In the genomic region with DNA sequence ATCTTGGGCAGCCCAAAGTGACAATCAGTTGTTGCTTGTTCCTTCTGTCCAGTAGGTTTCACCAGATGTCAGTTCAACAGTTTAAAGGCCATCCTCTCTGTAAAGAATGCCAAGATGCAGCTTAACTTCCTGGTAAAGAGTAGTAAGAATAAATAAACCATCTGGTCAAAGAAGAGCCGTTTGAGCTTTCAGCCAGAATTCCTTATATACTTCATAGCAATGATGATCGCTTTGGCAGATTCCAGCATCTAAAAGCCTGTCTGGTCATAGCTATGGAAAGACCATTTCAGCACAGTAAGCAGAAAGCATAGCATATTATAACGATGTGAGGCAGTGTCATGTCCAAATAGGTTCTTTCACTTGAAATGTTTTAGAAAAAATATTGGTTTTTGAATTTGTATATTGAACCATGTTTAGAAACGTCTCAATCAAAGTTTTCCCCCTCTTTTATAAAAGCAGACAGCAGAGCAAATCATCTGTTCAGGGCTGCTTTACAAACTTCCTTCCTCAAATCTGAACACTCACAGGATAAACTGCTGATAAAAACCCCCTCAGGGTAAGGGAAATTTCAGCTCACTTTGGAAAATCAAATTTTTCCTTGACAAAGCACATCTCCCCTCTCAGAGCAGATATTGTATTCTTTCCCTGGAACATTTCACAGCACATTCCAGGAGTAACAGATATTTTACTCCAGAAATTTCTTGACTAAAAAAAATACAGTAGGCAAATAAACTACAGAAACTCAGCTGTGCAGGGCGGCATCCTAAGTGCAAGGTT, we compare ENCODE assay signal across 18 cellular contexts.
DNase-seq lines count a peak whose midpoint lies in the region; ATAC-seq and TF ChIP-seq lines count a peak whose summit lies in the region.
"Had no signal": no experiment of that assay in that cellular context is flagged by ENCODE, and none has a peak within 500 bp of the region (broad histone marks: within the 10 kb centered on the region; RNA-seq: fewer than 3 reads in every experiment).

No MANE protein-coding gene starts in this region.

- WGBS in right cardiac atrium = 44% methylated on average over 5 of the region's 5 CpGs
- 37 to 60% (median 53%) methylated on average over 5 of the region's 5 CpGs for WGBS in spleen, 5 donors
- 25 to 32% (median 31%) methylated on average over 5 of the region's 5 CpGs for WGBS in ovary, 3 donors
- WGBS in esophagus squamous epithelium, 2 donors = 53 to 63% methylated on average over 5 of the region's 5 CpGs

- no peak overlapping the region for H3K9ac ChIP-seq in adipocyte (ENCODE audit: low read length)
- H3K9ac ChIP-seq: KMS-11 had no signal

- no peaks in the 10 kb centered on the region for H3K27me3 ChIP-seq in right cardiac atrium (ENCODE audit: control insufficient read depth, insufficient read depth)
- no peaks in the 10 kb centered on the region for H3K27me3 ChIP-seq in adipocyte (replicated peaks; ENCODE audit: control insufficient read depth, insufficient read depth, low read length)
- peaks cover 0 to 5% (median 0%) of the 10 kb centered on the region in 7 donors for H3K27me3 ChIP-seq in spleen (replicated peaks in 1 of 7)
- H3K27me3 ChIP-seq in ovary = no peaks in the 10 kb centered on the region
- no peaks in the 10 kb centered on the region for H3K27me3 ChIP-seq in esophagus squamous epithelium
- H3K27me3 ChIP-seq: Peyer's patch had no signal

- intact Hi-C loops in right cardiac atrium (cut with DNase I) = no loop called here
- intact Hi-C loops in cardiac septum (cut with DNase I) = no loop called here
- intact Hi-C loops in spleen (cut with DNase I; ENCODE audit: low total_unique reads) = no loop called here
- intact Hi-C loops in ovary (cut with DNase I) = no loop called here
- intact Hi-C loops in esophagus squamous epithelium (cut with DNase I) = no loop called here

- TF ChIP-seq POLR2A in spleen (IDR thresholded peaks at IDR 0.05) (no peak), ovary (IDR thresholded peaks at IDR 0.05) (no peak), esophagus squamous epithelium (IDR thresholded peaks at IDR 0.05) (no peak)

- no peak for TF ChIP-seq EP300 in ovary (IDR thresholded peaks at IDR 0.05)

- TF ChIP-seq CTCF in spleen (IDR thresholded peaks at IDR 0.05 in 8 of 11, conservative IDR thresholded peaks at IDR 0.05 in 3 of 11) = no peak
- TF ChIP-seq CTCF in ovary (IDR thresholded peaks at IDR 0.05) = no peak
- no peak for TF ChIP-seq CTCF in esophagus squamous epithelium (IDR thresholded peaks at IDR 0.05)

- DNase-seq in right cardiac atrium (no peak), cardiac septum (ENCODE audit: low spot score) (no peak), adipocyte (ENCODE audit: low read depth) (peak; percentile 33), foreskin melanocyte (peak; percentile 50), spleen (no peak), ovary (no peak), esophagus squamous epithelium (lab: John Stamatoyannopoulos, UW) (no peak)
- DNase-seq: HCEC 1CT, NCI-H1092 treated with DMSO at 0.1 percent for 48 hours, NCI-H2029 treated with DMSO at 0.1 percent for 48 hours, NCI-H345, NCI-H82, Peyer's patch had no signal

- peak; percentile 22 to 61 for ATAC-seq in right cardiac atrium
- ATAC-seq in GM19463 (IDR thresholded peaks at IDR 0.05; ENCODE audit: unreplicated experiment) = no peak
- ATAC-seq: GM12878, GM23338 had no signal

- no peaks in the 10 kb centered on the region for H3K4me1 ChIP-seq in right cardiac atrium (ENCODE audit: control insufficient read depth, insufficient read depth, low read length)
- peaks cover 18% of the 10 kb centered on the region for H3K4me1 ChIP-seq in adipocyte (ENCODE audit: control insufficient read depth, insufficient read depth, low read length)
- H3K4me1 ChIP-seq in spleen = peaks cover 0 to 25% (median 10%) of the 10 kb centered on the region in 6 donors
- H3K4me1 ChIP-seq in ovary (ENCODE audit: insufficient read depth) = peaks cover 13% of the 10 kb centered on the region
- H3K4me1 ChIP-seq in esophagus squamous epithelium = peaks cover 0 to 5% (median 0%) of the 10 kb centered on the region in 3 donors
- H3K4me1 ChIP-seq: Peyer's patch had no signal

- H3K4me3 ChIP-seq in right cardiac atrium (ENCODE audit: low read length) = no peak overlapping the region
- no peak overlapping the region for H3K4me3 ChIP-seq in adipocyte (ENCODE audit: low read length)
- H3K4me3 ChIP-seq in spleen = no peak overlapping the region
- H3K4me3 ChIP-seq in ovary = no peak overlapping the region
- H3K4me3 ChIP-seq in esophagus squamous epithelium = no peak overlapping the region
- H3K4me3 ChIP-seq: GM12878, GM23338, Peyer's patch had no signal

- H3K27ac ChIP-seq in right cardiac atrium (ENCODE audit: low read length) (no peak overlapping the region), spleen (peak overlapping the region; percentile 4 to 70 (median 54)), ovary (no peak overlapping the region), esophagus squamous epithelium (no peak overlapping the region)
- H3K27ac ChIP-seq: HL-60, KMS-11, Peyer's patch had no signal

- H3K9me3 ChIP-seq in right cardiac atrium (ENCODE audit: control insufficient read depth, low read length) (no peaks in the 10 kb centered on the region), adipocyte (ENCODE audit: control insufficient read depth, low read length) (no peaks in the 10 kb centered on the region), spleen (no peaks in the 10 kb centered on the region), ovary (no peaks in the 10 kb centered on the region), esophagus squamous epithelium (no peaks in the 10 kb centered on the region)
- H3K9me3 ChIP-seq: Peyer's patch had no signal

- H3K36me3 ChIP-seq in adipocyte (ENCODE audit: control insufficient read depth, insufficient read depth, low read length, severe bottlenecking) = no peaks in the 10 kb centered on the region
- H3K36me3 ChIP-seq in spleen = no peaks in the 10 kb centered on the region
- no peaks in the 10 kb centered on the region for H3K36me3 ChIP-seq in ovary
- no peaks in the 10 kb centered on the region for H3K36me3 ChIP-seq in esophagus squamous epithelium
- H3K36me3 ChIP-seq: Peyer's patch had no signal

Comparison
In these comparisons a context has a peak if more than half of its experiments do, and no peak if none do; other contexts are left out.
1. DNase-seq: peak in adipocyte (single experiment) and foreskin melanocyte (single experiment); none in right cardiac atrium (0 of 3), cardiac septum (single experiment), spleen (single experiment), ovary (0 of 5) and esophagus squamous epithelium (single experiment).
2. H3K27ac ChIP-seq: peak in spleen (8 of 8); none in right cardiac atrium (single experiment), ovary (0 of 2) and esophagus squamous epithelium (0 of 4).